Comparison of ENCODE assay signal across 8 cellular contexts in the genomic region with DNA sequence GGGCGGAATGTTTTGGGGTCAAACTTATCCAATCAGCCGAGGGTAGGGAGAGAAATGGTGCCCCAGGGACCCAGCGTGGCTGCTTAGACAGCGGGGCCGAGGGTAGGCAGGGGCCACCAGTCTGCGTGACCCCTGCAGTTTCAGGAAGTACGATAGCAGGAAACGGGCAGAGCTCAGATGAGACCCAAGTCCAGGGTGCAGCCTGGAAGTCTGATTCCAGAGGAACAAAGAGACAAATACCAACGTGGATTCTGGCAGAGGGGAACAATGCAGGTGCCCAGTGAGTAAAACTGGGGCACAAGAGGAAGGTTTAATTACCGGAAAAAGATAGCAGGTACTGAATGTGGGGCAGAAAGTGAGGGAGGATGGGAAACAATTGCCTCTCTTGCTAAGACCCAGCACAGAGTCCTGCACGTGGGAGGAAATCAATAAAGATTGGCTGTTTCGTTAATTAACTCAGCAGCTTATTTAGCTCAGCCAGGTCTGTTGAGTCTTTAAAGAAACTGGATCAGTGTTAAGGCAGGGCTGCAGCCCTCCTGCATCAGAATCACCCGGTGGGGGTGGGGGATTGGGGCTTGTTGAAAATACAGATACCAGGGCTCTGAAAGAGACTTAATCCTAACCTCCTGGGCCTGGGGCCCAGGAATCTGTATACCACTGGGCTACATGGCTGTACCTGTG. TPM values are rescaled to one million over a fixed set of nuclear protein-coding genes. Genes with fewer than 3 reads are reported as not detected.
A peak's percentile ranks its signal among the peaks of the same experiment; 100 is the strongest.
DNase-seq lines count a peak whose midpoint lies in the region; ATAC-seq and TF ChIP-seq lines count a peak whose summit lies in the region.

No MANE protein-coding gene starts in this region.

- intact Hi-C loops in activated CD4-positive, alpha-beta memory T cell treated with anti-CD3 and anti-CD28 coated beads for 36 hours (cut with micrococcal nuclease): no loop called here

- CTCF ChIA-PET in activated CD4-positive, alpha-beta memory T cell treated with anti-CD3 and anti-CD28 coated beads for 36 hours (lab: Charles Lee): interaction anchor here (1.4 kb wide), 1 partner anchor 11 kb away, joined by 5 read pairs; no protein-coding TSS in a partner anchor
- CTCF ChIA-PET in RWPE1 (lab: Yijun Ruan, JAX): interaction anchor here (0.6 kb wide), 1 partner anchor 99 kb away, joined by 3 read pairs; no protein-coding TSS in a partner anchor

- POLR2A ChIA-PET in activated CD4-positive, alpha-beta memory T cell treated with anti-CD3 and anti-CD28 coated beads for 36 hours (lab: Charles Lee): no interaction called here
- POLR2A ChIA-PET in RWPE1 (lab: Yijun Ruan, JAX; ENCODE audit: low non-redundant PET): no interaction called here

- H3K9me3 ChIP-seq in lung (ENCODE audit: control insufficient read depth in 2 of 2, insufficient read depth in 1 of 2, low read length in 1 of 2): no peaks in the 10 kb centered on the region

- peak; percentile 73 for DNase-seq in CD1c-positive myeloid dendritic cell (ENCODE audit: extremely low spot score)
- DNase-seq in H7: peak; percentile 54
- no peak for DNase-seq in activated CD4-positive, alpha-beta memory T cell treated with anti-CD3 and anti-CD28 coated beads for 36 hours
- no peak for DNase-seq in lung (ENCODE audit: low spot score)
- no peak for DNase-seq in stimulated activated CD4-positive, alpha-beta T cell treated with anti-CD3 and anti-CD28 coated beads, Interleukin-2, amount 100 ng/mL, for 24 hours
- no peak for DNase-seq in NK-92 treated with Interleukin-12 subunit alpha and Interleukin-12 subunit beta, amount 100 ng/mL, for 24 hours (lab: John Stamatoyannopoulos, UW)
- DNase-seq in OCI-M1 (lab: John Stamatoyannopoulos, UW): no peak
- no peak for DNase-seq in RWPE1 (ENCODE audit: low spot score)

- peaks cover 30% of the 10 kb centered on the region for H3K4me1 Mint-ChIP-seq in activated CD4-positive, alpha-beta memory T cell treated with anti-CD3 and anti-CD28 coated beads for 36 hours (ENCODE audit: low read depth)

- peak overlapping the region; percentile 81 for H3K27ac Mint-ChIP-seq in activated CD4-positive, alpha-beta memory T cell treated with anti-CD3 and anti-CD28 coated beads for 36 hours

- peak overlapping the region; percentile 5 to 48 for H3K27ac ChIP-seq in lung (ENCODE audit: low read depth in 1 of 2, low read length in 1 of 2)
- H3K27ac ChIP-seq in RWPE1: no peak overlapping the region

- no peaks in the 10 kb centered on the region for H3K36me3 Mint-ChIP-seq in activated CD4-positive, alpha-beta memory T cell treated with anti-CD3 and anti-CD28 coated beads for 36 hours

- no peak overlapping the region for H3K4me3 ChIP-seq in H7 (ENCODE audit: insufficient read depth, low read depth, low read length)
- H3K4me3 ChIP-seq in lung: no peak overlapping the region

- no peak for ATAC-seq in lung (ENCODE audit: insufficient read depth, low FRiP score)

- TF ChIP-seq CTCF in lung (IDR thresholded peaks at IDR 0.05; ENCODE audit: control extremely low read depth, extremely low read depth) (no peak), RWPE1 (conservative IDR thresholded peaks at IDR 0.05; ENCODE audit: low read depth) (no peak)

- H3K36me3 ChIP-seq in H7 (replicated peaks; ENCODE audit: control insufficient read depth, insufficient read depth, low read length): no peaks in the 10 kb centered on the region
- H3K36me3 ChIP-seq in lung (ENCODE audit: control insufficient read depth in 2 of 2, insufficient read depth in 2 of 2, low read length in 2 of 2): no peaks in the 10 kb centered on the region

- WGBS in lung, 2 donors: 22 to 33% methylated on average over 13 of the region's 13 CpGs

- no peaks in the 10 kb centered on the region for H3K27me3 Mint-ChIP-seq in activated CD4-positive, alpha-beta memory T cell treated with anti-CD3 and anti-CD28 coated beads for 36 hours

- no peaks in the 10 kb centered on the region for H3K4me1 ChIP-seq in lung (ENCODE audit: control insufficient read depth in 2 of 2, insufficient read depth in 2 of 2, low read length in 2 of 2)

- H3K9me3 Mint-ChIP-seq in activated CD4-positive, alpha-beta memory T cell treated with anti-CD3 and anti-CD28 coated beads for 36 hours: no peaks in the 10 kb centered on the region

- H3K27me3 ChIP-seq in H7 (ENCODE audit: control insufficient read depth, insufficient read depth, low read length) (no peaks in the 10 kb centered on the region), lung (ENCODE audit: control insufficient read depth, insufficient read depth) (no peaks in the 10 kb centered on the region)

- peak overlapping the region; percentile 63 for H3K4me3 Mint-ChIP-seq in activated CD4-positive, alpha-beta memory T cell treated with anti-CD3 and anti-CD28 coated beads for 36 hours

RNA-seq across cellular contexts. Expression of a gene that starts 50.4 kb away (rescaled TPM):
- total RNA-seq in H7 (2014; rRNA removed; shearing (Covaris generic)): 69.0 and 118 TPM in 2 replicates
- total RNA-seq in activated CD4-positive, alpha-beta memory T cell treated with anti-CD3 and anti-CD28 coated beads for 36 hours: 10 to 100 TPM; 27.3 to 30.3 TPM
- total RNA-seq in lung: 1 to 10 TPM; 4.9 to 6.5 TPM
- 1 to 10 TPM; 3.6 to 5.3 TPM for polyA plus RNA-seq in lung

Comparison
In these comparisons a context has a peak if more than half of its experiments do, and no peak if none do; other contexts are left out.
1. DNase-seq: peak in CD1c-positive myeloid dendritic cell (single experiment) and H7 (single experiment); none in activated CD4-positive, alpha-beta memory T cell treated with anti-CD3 and anti-CD28 coated beads for 36 hours (single experiment), lung (single experiment), stimulated activated CD4-positive, alpha-beta T cell treated with anti-CD3 and anti-CD28 coated beads, Interleukin-2, amount 100 ng/mL, for 24 hours (0 of 2), NK-92 treated with Interleukin-12 subunit alpha and Interleukin-12 subunit beta, amount 100 ng/mL, for 24 hours (single experiment), OCI-M1 (single experiment) and RWPE1 (single experiment).